Comparison of ENCODE assay signal across 38 cellular contexts in the genomic region with DNA sequence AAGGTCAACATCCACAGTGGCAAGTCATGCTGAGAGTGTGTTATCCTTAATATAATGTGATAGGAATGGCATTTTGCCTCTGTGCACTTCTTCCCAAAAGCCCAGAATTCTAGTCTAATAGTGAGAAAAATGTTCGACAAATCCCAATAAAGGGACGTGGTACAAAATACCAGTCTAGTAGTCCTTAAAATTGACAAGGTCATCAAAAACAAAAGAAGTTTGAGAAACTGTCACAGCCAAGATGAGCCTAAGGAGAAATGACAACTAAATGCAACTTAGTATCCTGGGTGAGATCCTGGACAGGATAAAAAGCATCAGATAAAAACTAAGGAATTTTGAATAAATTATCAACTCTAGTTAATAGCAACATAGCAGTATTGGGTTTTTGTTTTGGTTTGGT. TPM values are rescaled to one million over a fixed set of nuclear protein-coding genes. Genes with fewer than 3 reads are reported as not detected.
DNase-seq lines count a peak whose midpoint lies in the region; ATAC-seq, FAIRE-seq and TF ChIP-seq lines count a peak whose summit lies in the region.
"Had no signal": no experiment of that assay in that cellular context is flagged by ENCODE, and none has a peak within 500 bp of the region (broad histone marks: within the 10 kb centered on the region; RNA-seq: fewer than 3 reads in every experiment).

No MANE protein-coding gene starts in this region.

- H3K56ac ChIP-seq in IMR-90 (ENCODE audit: extremely low read depth, insufficient read depth, low read length): no peak overlapping the region

- no peak overlapping the region for H2AFZ ChIP-seq in HepG2 (ENCODE audit: low read length)
- H2AFZ ChIP-seq in IMR-90 (replicated peaks; ENCODE audit: low read length, poor library complexity): no peak overlapping the region
- no peak overlapping the region for H2AFZ ChIP-seq in K562 (ENCODE audit: low read depth, low read length)
- H2AFZ ChIP-seq in parathyroid adenoma: peak overlapping the region; percentile 2

- FAIRE-seq in HepG2 (lab: Jason Lieb, UNC): no peak
- no peak for FAIRE-seq in K562 (lab: Jason Lieb, UNC)
- FAIRE-seq: A204.1, A549, D721Med had no signal

- H3K36me3 ChIP-seq in HepG2 (replicated peaks in 1 of 2; ENCODE audit: control insufficient read depth in 1 of 2, insufficient read depth in 2 of 2, low read length in 2 of 2) (no peaks in the 10 kb centered on the region), right lobe of liver (no peaks in the 10 kb centered on the region), IMR-90 (ENCODE audit: control insufficient read depth, insufficient read depth, low read length) (no peaks in the 10 kb centered on the region), K562 (ENCODE audit: control insufficient read depth, insufficient read depth, low read length) (no peaks in the 10 kb centered on the region), parathyroid adenoma (ENCODE audit: control insufficient read depth, insufficient read depth, low read length) (no peaks in the 10 kb centered on the region)
- H3K36me3 ChIP-seq: BE2C; BLaER1; BLaER1 treated with 17β-estradiol and CSF1 and Interleukin-3, amounts not matched to agents 10 nM and 100 nM had no signal

- H3K9ac ChIP-seq in HepG2 (ENCODE audit: insufficient read depth, low read depth, low read length): no peak overlapping the region
- H3K9ac ChIP-seq in IMR-90 (ENCODE audit: low read depth, low read length): no peak overlapping the region
- H3K9ac ChIP-seq in K562 (ENCODE audit: insufficient read depth in 1 of 2, low read depth in 2 of 2, low read length in 2 of 2): no peak overlapping the region
- no peak overlapping the region for H3K9ac ChIP-seq in parathyroid adenoma
- H3K9ac ChIP-seq: BLaER1; BLaER1 treated with 17β-estradiol and CSF1 and Interleukin-3, amounts not matched to agents 10 nM and 100 nM had no signal

- no peak for TF ChIP-seq EP300 in HepG2 (IDR thresholded peaks at IDR 0.05; ENCODE audit: low read depth in 2 of 2, low read length in 2 of 2)
- TF ChIP-seq EP300 in HepG2 (CRISPR knock-in tag; IDR thresholded peaks at IDR 0.05; ENCODE audit: borderline replicate concordance): no peak
- TF ChIP-seq EP300 in K562 (IDR thresholded peaks at IDR 0.05; ENCODE audit: low read length): no peak

- H2BK5ac ChIP-seq in IMR-90 (ENCODE audit: low read depth, low read length, poor library complexity, severe bottlenecking): no peak overlapping the region

- H3K4me3 ChIP-seq in HepG2 (replicated peaks in 1 of 3; ENCODE audit: insufficient read depth in 1 of 3, low read depth in 2 of 3, low read length in 3 of 3) (no peak overlapping the region), right lobe of liver (no peak overlapping the region), IMR-90 (ENCODE audit: insufficient read depth, low read depth, low read length) (no peak overlapping the region), K562 (no peak overlapping the region), parathyroid adenoma (ENCODE audit: low read depth, low read length) (no peak overlapping the region)
- H3K4me3 ChIP-seq: A549; BLaER1; BLaER1 treated with 17β-estradiol and CSF1 and Interleukin-3, amounts not matched to agents 10 nM and 100 nM had no signal

- dilution Hi-C loops in IMR-90 (cut with HindIII; ENCODE audit: low sequenced_read_pairs, unreplicated experiment): no loop called here

- TF ChIP-seq POLR2A in HepG2 (IDR thresholded peaks at IDR 0.05; ENCODE audit: insufficient read depth in 1 of 2, low read depth in 2 of 2, low read length in 2 of 2): no peak
- TF ChIP-seq POLR2A in right lobe of liver (IDR thresholded peaks at IDR 0.05): no peak
- TF ChIP-seq POLR2A in IMR-90 (IDR thresholded peaks at IDR 0.05; ENCODE audit: low read depth, low read length): no peak
- TF ChIP-seq POLR2A in K562 (conservative IDR thresholded peaks at IDR 0.05): no peak

- TF ChIP-seq RAD21 in HepG2 (CRISPR knock-in tag; IDR thresholded peaks at IDR 0.05): no peak
- TF ChIP-seq RAD21 in IMR-90 (IDR thresholded peaks at IDR 0.05; ENCODE audit: low read length): no peak
- TF ChIP-seq RAD21 in K562 (CRISPR knock-in tag; conservative IDR thresholded peaks at IDR 0.05 in 1 of 2, IDR thresholded peaks at IDR 0.05 in 1 of 2): no peak

- H2AK9ac ChIP-seq in IMR-90 (replicated peaks; ENCODE audit: low read depth, low read length, poor library complexity): no peak overlapping the region

- H2BK20ac ChIP-seq in IMR-90 (ENCODE audit: low read depth, low read length): no peak overlapping the region

- H3K23ac ChIP-seq in IMR-90 (ENCODE audit: low read depth, low read length): no peak overlapping the region

- ATAC-seq in HepG2 (no peak), right lobe of liver (no peak), IMR-90 (ENCODE audit: low read depth) (no peak), K562 (no peak), GM21737 (IDR thresholded peaks at IDR 0.05; ENCODE audit: unreplicated experiment) (no peak)
- ATAC-seq: A549; CD8-positive, alpha-beta T cell had no signal

- H3K14ac ChIP-seq in IMR-90 (replicated peaks; ENCODE audit: low read depth, low read length): no peak overlapping the region

- in situ Hi-C loops in HepG2 (cut with HindIII; ENCODE audit: extremely low pct_ligation_motif_present, low pct_unique_long_range_greater_than_20kb): loop anchor here (25.0 kb wide), 2 partner anchors 532 to 1007 kb away; no protein-coding TSS in a partner anchor
- in situ Hi-C loops in IMR-90 (cut with MboI; ENCODE audit: low sequenced_read_pairs): no loop called here
- in situ Hi-C loops in K562 (cut with MboI): loop anchor here (10.0 to 25.0 kb wide), 2 partner anchors 754 to 1007 kb away; no protein-coding TSS in a partner anchor

- H2BK120ac ChIP-seq in IMR-90 (ENCODE audit: low read depth, low read length): no peak overlapping the region

- H3K79me2 ChIP-seq in HepG2 (ENCODE audit: insufficient read depth, low read length) (no peaks in the 10 kb centered on the region), K562 (ENCODE audit: control insufficient read depth, insufficient read depth, low read length) (no peaks in the 10 kb centered on the region), parathyroid adenoma (no peaks in the 10 kb centered on the region)

- H4K91ac ChIP-seq in IMR-90 (ENCODE audit: insufficient read depth, low read depth, low read length): no peak overlapping the region

- no peak overlapping the region for H4K5ac ChIP-seq in IMR-90 (ENCODE audit: low read depth, low read length)

- TF ChIP-seq CTCF in HepG2 (CRISPR knock-in tag; IDR thresholded peaks at IDR 0.05) (no peak), right lobe of liver (IDR thresholded peaks at IDR 0.05) (no peak), IMR-90 (conservative IDR thresholded peaks at IDR 0.05; ENCODE audit: low read depth, low read length) (no peak), K562 (IDR thresholded peaks at IDR 0.05 in 2 of 3, conservative IDR thresholded peaks at IDR 0.05 in 1 of 3; ENCODE audit: insufficient read depth in 2 of 3, low read depth in 1 of 3, low read length in 3 of 3) (no peak), parathyroid adenoma (IDR thresholded peaks at IDR 0.05) (no peak)

- intact Hi-C loops in HepG2 (cut with micrococcal nuclease; ENCODE audit: unreplicated experiment) (no loop called here), right lobe of liver (cut with DNase I) (loop anchor here in 1 of 2 donors (5.0 kb wide), 1 partner anchor 112 kb away; no protein-coding TSS in a partner anchor), IMR-90 (cut with micrococcal nuclease) (no loop called here), K562 (cut with micrococcal nuclease) (no loop called here)

- no peak overlapping the region for H4K8ac ChIP-seq in IMR-90 (ENCODE audit: low read depth in 2 of 2, low read length in 2 of 2)

- POLR2A ChIA-PET in HepG2 (lab: Yijun Ruan, JAX) (no interaction called here), IMR-90 (lab: Charles Lee; ENCODE audit: unreplicated experiment) (no interaction called here), K562 (lab: Yijun Ruan, JAX) (interaction anchor here (0.6 to 1.7 kb wide), 2 partner anchors 452 to 745 kb away, joined by 4 read pairs; no protein-coding TSS in a partner anchor)

- H3K4me2 ChIP-seq in HepG2 (ENCODE audit: low read depth, low read length) (no peak overlapping the region), IMR-90 (ENCODE audit: low read depth, low read length) (no peak overlapping the region), K562 (ENCODE audit: insufficient read depth, low read length) (no peak overlapping the region), parathyroid adenoma (ENCODE audit: low read length) (no peak overlapping the region)
- H3K4me2 ChIP-seq: A549; BLaER1; BLaER1 treated with 17β-estradiol and CSF1 and Interleukin-3, amounts not matched to agents 10 nM and 100 nM had no signal

- no peak for DNase-seq in HepG2 (ENCODE audit: low spot score)
- no peak for DNase-seq in right lobe of liver
- DNase-seq in IMR-90: no peak
- DNase-seq in K562 (ENCODE audit: extremely low read depth in 1 of 4, low spot score in 3 of 4): no peak
- DNase-seq in ureter (ENCODE audit: low spot score): no peak
- no peak for DNase-seq in iPS-NIHi11 (ENCODE audit: low spot score)
- DNase-seq: 8988T; ACHN; AML-193; BE2C; C1 segment of cervical spinal cord; Caco-2; Calu3; CD4-positive, alpha-beta memory T cell; CD4-positive, alpha-beta T cell; CD4-positive, CD25-positive, alpha-beta regulatory T cell; CD8-positive, alpha-beta memory T cell; CD8-positive, alpha-beta T cell; COR-L47; DMS 273 treated with DMSO at 0.1 percent for 48 hours; DMS153; DMS53; DMS79; DMS79 treated with DMSO at 0.1 percent for 48 hours; DND-41; EL had no signal

- no peak overlapping the region for H3K18ac ChIP-seq in IMR-90 (ENCODE audit: low read depth, low read length)

- no peak overlapping the region for H3K4ac ChIP-seq in IMR-90 (ENCODE audit: low read depth, low read length)

- H3K27ac ChIP-seq in HepG2 (ENCODE audit: extremely low read length, insufficient read depth, low read length) (no peak overlapping the region), right lobe of liver (no peak overlapping the region), IMR-90 (ENCODE audit: insufficient read depth, low read length) (no peak overlapping the region), K562 (ENCODE audit: extremely low read depth, low read depth, low read length) (no peak overlapping the region), parathyroid adenoma (no peak overlapping the region)
- H3K27ac ChIP-seq: 22Rv1; A549; BLaER1; BLaER1 treated with 17β-estradiol and CSF1 and Interleukin-3, amounts not matched to agents 10 nM and 100 nM; C4-2B had no signal

- WGBS in HepG2 (ENCODE audit: low lambda C conversion rate): 2% methylated on average over 2 of the region's 2 CpGs
- 43% methylated on average over 2 of the region's 2 CpGs for WGBS in right lobe of liver (ENCODE audit: insufficient coverage, low coverage, low lambda C conversion rate, missing lambda C conversion rate)
- WGBS in IMR-90 (ENCODE audit: extremely low coverage in 2 of 2, insufficient read length in 1 of 2), 2 experiments: no CpG with 5 or more reads among the region's 2 CpGs
- WGBS in K562 (ENCODE audit: insufficient coverage, low coverage, missing lambda C conversion rate): 2% methylated on average over 2 of the region's 2 CpGs

- no peak overlapping the region for H2AK5ac ChIP-seq in IMR-90 (ENCODE audit: low read depth, low read length)

- BruUV-seq in HepG2 (replicated peaks; lab: Mats Ljungman, UMichigan) (no TSS peak), IMR-90 (replicated peaks; lab: Mats Ljungman, UMichigan) (no TSS peak), K562 (replicated peaks; lab: Mats Ljungman, UMichigan) (no TSS peak)

- no peaks in the 10 kb centered on the region for H3K79me1 ChIP-seq in IMR-90 (ENCODE audit: low read depth in 1 of 2, low read length in 2 of 2)

- H4K20me1 ChIP-seq in HepG2 (ENCODE audit: insufficient read depth, low read length): no peaks in the 10 kb centered on the region
- no peaks in the 10 kb centered on the region for H4K20me1 ChIP-seq in IMR-90 (ENCODE audit: insufficient read depth, low read length)
- H4K20me1 ChIP-seq in K562 (replicated peaks; ENCODE audit: control insufficient read depth, insufficient read depth, low read length): no peaks in the 10 kb centered on the region
- H4K20me1 ChIP-seq: BLaER1; BLaER1 treated with 17β-estradiol and CSF1 and Interleukin-3, amounts not matched to agents 10 nM and 100 nM had no signal

- CTCF ChIA-PET in HepG2 (lab: Yijun Ruan, JAX; ENCODE audit: low intra/inter-chr PET ratio, low total read pairs): no interaction called here
- CTCF ChIA-PET in IMR-90 (lab: Yijun Ruan, JAX): no interaction called here
- CTCF ChIA-PET in K562 (lab: Yijun Ruan, JAX; ENCODE audit: low intra/inter-chr PET ratio): no interaction called here

- H3K27me3 ChIP-seq in HepG2 (ENCODE audit: control insufficient read depth in 1 of 2, insufficient read depth in 2 of 2, low read length in 2 of 2) (no peaks in the 10 kb centered on the region), right lobe of liver (no peaks in the 10 kb centered on the region), IMR-90 (ENCODE audit: control insufficient read depth, insufficient read depth, low read length) (0 out of 2 replicates have a peak, but pooled peaks cover 2% of the 10 kb centered on the region), K562 (ENCODE audit: control insufficient read depth in 2 of 2, insufficient read depth in 2 of 2, low read length in 2 of 2) (peaks cover 0 to 4% of the 10 kb centered on the region in 2 experiments; a peak in 2 of 5 replicates), parathyroid adenoma (ENCODE audit: control insufficient read depth, insufficient read depth, low read length) (no peaks in the 10 kb centered on the region)
- H3K27me3 ChIP-seq: BLaER1; BLaER1 treated with 17β-estradiol and CSF1 and Interleukin-3, amounts not matched to agents 10 nM and 100 nM had no signal

- no peaks in the 10 kb centered on the region for H3K4me1 ChIP-seq in HepG2 (ENCODE audit: insufficient read depth, low read length)
- no peaks in the 10 kb centered on the region for H3K4me1 ChIP-seq in right lobe of liver
- no peaks in the 10 kb centered on the region for H3K4me1 ChIP-seq in IMR-90 (ENCODE audit: control insufficient read depth, insufficient read depth, low read length)
- H3K4me1 ChIP-seq in K562 (replicated peaks in 1 of 2; ENCODE audit: control insufficient read depth in 2 of 2, insufficient read depth in 2 of 2, low read length in 2 of 2): no peaks in the 10 kb centered on the region
- H3K4me1 ChIP-seq in parathyroid adenoma: peaks cover 4% of the 10 kb centered on the region
- H3K4me1 ChIP-seq: A549; BE2C; BLaER1; BLaER1 treated with 17β-estradiol and CSF1 and Interleukin-3, amounts not matched to agents 10 nM and 100 nM; Caco-2 had no signal

- no peak overlapping the region for H2BK15ac ChIP-seq in IMR-90 (ENCODE audit: low read depth, low read length)

- H3K9me3 ChIP-seq in HepG2 (ENCODE audit: low read length) (no peaks in the 10 kb centered on the region), right lobe of liver (no peaks in the 10 kb centered on the region), IMR-90 (ENCODE audit: control insufficient read depth, insufficient read depth, low read length) (no peaks in the 10 kb centered on the region), K562 (replicated peaks; ENCODE audit: control insufficient read depth, insufficient read depth, low read depth, low read length) (no peaks in the 10 kb centered on the region), parathyroid adenoma (ENCODE audit: control insufficient read depth, low read length) (no peaks in the 10 kb centered on the region)
- H3K9me3 ChIP-seq: A549; BE2C; BLaER1; BLaER1 treated with 17β-estradiol and CSF1 and Interleukin-3, amounts not matched to agents 10 nM and 100 nM; Caco-2 had no signal

- no peaks in the 10 kb centered on the region for H3K9me1 ChIP-seq in IMR-90 (ENCODE audit: insufficient read depth, low read length)
- H3K9me1 ChIP-seq in K562 (ENCODE audit: control insufficient read depth, insufficient read depth, low read length): no peaks in the 10 kb centered on the region

RNA-seq across cellular contexts. Expression of a gene that starts 14.4 kb away (rescaled TPM):
- total RNA-seq in HepG2 (2016; rRNA removed; fragmentation: Illumina TruSeq; extraction: Trizol) (0.07 TPM in 1 of 2 replicates, not detected in the other), right lobe of liver (1 to 10 TPM in 2 of 6 experiments, under 1 TPM in 4; 0.06 to 1.3 (median 0.61) TPM), IMR-90 (2012; rRNA removed) (under 0.01 TPM in 1 of 2 replicates, not detected in the other), K562 (2014; rRNA removed) (not detected in 2 replicates), K562 (2014; rRNA removed; fragmentation: Illumina TruSeq; extraction: Trizol) (not detected in 2 replicates), K562 (2015; rRNA removed; fragmentation: Illumina TruSeq; extraction: Trizol) (0.14 and 0.23 TPM in 2 replicates), K562 (2021) (0.07 and 0.20 TPM in 2 replicates), ureter (2.1 TPM)
- not detected in 2 replicates for total RNA-seq in HepG2 (2016; cell fraction: cytosol; rRNA removed; fragmentation: Illumina TruSeq; extraction: Trizol; ENCODE audit: low read depth)
- 0.30 TPM in 1 of 2 replicates, not detected in the other for total RNA-seq in HepG2 (2016; cell fraction: insoluble cytoplasmic fraction; rRNA removed; fragmentation: Illumina TruSeq; extraction: Trizol)
- not detected in 2 replicates for total RNA-seq in HepG2 (2016; cell fraction: membrane; rRNA removed; fragmentation: Illumina TruSeq; extraction: Trizol)
- total RNA-seq in HepG2 (2016; cell fraction: nucleus; rRNA removed; fragmentation: Illumina TruSeq; extraction: Trizol): 0.38 and 0.53 TPM in 2 replicates
- polyA plus RNA-seq in HepG2 (2011; rRNA removed) (0.01 and 0.07 TPM in 2 replicates), IMR-90 (2012; rRNA removed) (0.03 TPM in 1 of 2 replicates, not detected in the other), K562 (2011; rRNA removed) (0.03 and 0.09 TPM in 2 replicates), K562 (2014; fragmentation: Illumina TruSeq; extraction: Trizol) (not detected in 2 replicates), K562 (2014; fragmentation: Nextera tagmentation; extraction: Ambion mirVana) (not detected), K562 (2014; rRNA removed) (not detected in 2 replicates)
- 0.04 TPM in 2 replicates for polyA plus RNA-seq in HepG2 (2011; cell fraction: cytosol; rRNA removed)
- 0.43 and 0.45 TPM in 2 replicates for polyA plus RNA-seq in HepG2 (2011; cell fraction: nucleus; rRNA removed)
- polyA plus RNA-seq in HepG2 (2012): 0.11 and 0.17 TPM in 2 replicates
- not detected in 2 replicates for polyA plus RNA-seq in HepG2 (2016; cell fraction: cytosol; fragmentation: Illumina TruSeq; extraction: Trizol; ENCODE audit: low read depth)
- polyA plus RNA-seq in HepG2 (2016; cell fraction: insoluble cytoplasmic fraction; fragmentation: Illumina TruSeq; extraction: Trizol; ENCODE audit: low read depth): not detected in 2 replicates
- not detected in 2 replicates for polyA plus RNA-seq in HepG2 (2016; cell fraction: membrane; fragmentation: Illumina TruSeq; extraction: Trizol; ENCODE audit: low read depth)
- not detected in 2 replicates for polyA plus RNA-seq in HepG2 (2016; cell fraction: nucleus; fragmentation: Illumina TruSeq; extraction: Trizol; ENCODE audit: insufficient read depth, low read depth)
- polyA minus RNA-seq in HepG2 (2011; rRNA and poly(A)+ RNA removed; ENCODE audit: low replicate concordance): 0.20 TPM in 1 of 2 replicates, not detected in the other
- not detected in 2 replicates for polyA minus RNA-seq in HepG2 (2011; cell fraction: cytosol; rRNA and poly(A)+ RNA removed)
- 0.90 and 1.9 TPM in 2 replicates for polyA minus RNA-seq in HepG2 (2011; cell fraction: nucleus; rRNA and poly(A)+ RNA removed)
- polyA plus RNA-seq in IMR-90 (2012; cell fraction: cytosol; rRNA removed): 0.01 TPM in 1 of 2 replicates, not detected in the other
- polyA plus RNA-seq in IMR-90 (2012; cell fraction: nucleus; rRNA removed; ENCODE audit: low replicate concordance): 0.01 and 0.07 TPM in 2 replicates
- total RNA-seq in K562 (2011; cell fraction: chromatin; rRNA removed; ENCODE audit: low replicate concordance): 0.72 TPM in 1 of 2 replicates, not detected in the other
- total RNA-seq in K562 (2011; cell fraction: nucleolus; rRNA removed): not detected in 2 replicates
- not detected in 2 replicates for total RNA-seq in K562 (2011; cell fraction: nucleoplasm; rRNA removed)
- 0.15 TPM in 1 of 2 replicates, not detected in the other for polyA plus RNA-seq in K562 (2011; cell fraction: cytosol; rRNA removed)
- polyA plus RNA-seq in K562 (2011; cell fraction: nucleus; rRNA removed): 0.18 and 0.23 TPM in 2 replicates
- 0.11 TPM in 1 of 2 replicates, not detected in the other for polyA plus RNA-seq in K562 (2012)
- polyA minus RNA-seq in K562 (2011; rRNA and poly(A)+ RNA removed): not detected in 2 replicates
- not detected in 2 replicates for polyA minus RNA-seq in K562 (2011; cell fraction: cytosol; rRNA and poly(A)+ RNA removed)
- 0.33 TPM in 1 of 2 replicates, not detected in the other for polyA minus RNA-seq in K562 (2011; cell fraction: nucleus; rRNA and poly(A)+ RNA removed)
- total RNA-seq: A172, A673, Daoy had no signal
- polyA plus RNA-seq: CD4-positive, CD25-positive, alpha-beta regulatory T cell; CD8-positive, alpha-beta memory T cell had no signal

RNA-seq across cellular contexts. Expression of a gene that starts 23.9 kb away (rescaled TPM):
- total RNA-seq in HepG2 (2016; rRNA removed; fragmentation: Illumina TruSeq; extraction: Trizol): 78.5 and 126 TPM in 2 replicates
- 9.3 and 9.5 TPM in 2 replicates for total RNA-seq in HepG2 (2016; cell fraction: cytosol; rRNA removed; fragmentation: Illumina TruSeq; extraction: Trizol; ENCODE audit: low read depth)
- 86.2 and 135 TPM in 2 replicates for total RNA-seq in HepG2 (2016; cell fraction: insoluble cytoplasmic fraction; rRNA removed; fragmentation: Illumina TruSeq; extraction: Trizol)
- 25.3 and 28.9 TPM in 2 replicates for total RNA-seq in HepG2 (2016; cell fraction: membrane; rRNA removed; fragmentation: Illumina TruSeq; extraction: Trizol)
- 82.4 and 87.3 TPM in 2 replicates for total RNA-seq in HepG2 (2016; cell fraction: nucleus; rRNA removed; fragmentation: Illumina TruSeq; extraction: Trizol)
- 17.2 and 26.7 TPM in 2 replicates for polyA plus RNA-seq in HepG2 (2011; rRNA removed)
- polyA plus RNA-seq in HepG2 (2011; cell fraction: cytosol; rRNA removed): 9.0 and 12.6 TPM in 2 replicates
- polyA plus RNA-seq in HepG2 (2011; cell fraction: nucleus; rRNA removed): 15.9 and 23.5 TPM in 2 replicates
- polyA plus RNA-seq in HepG2 (2012): 21.7 and 36.9 TPM in 2 replicates
- polyA plus RNA-seq in HepG2 (2016; cell fraction: cytosol; fragmentation: Illumina TruSeq; extraction: Trizol; ENCODE audit: low read depth): 3.8 and 5.4 TPM in 2 replicates
- 72.5 and 74.2 TPM in 2 replicates for polyA plus RNA-seq in HepG2 (2016; cell fraction: insoluble cytoplasmic fraction; fragmentation: Illumina TruSeq; extraction: Trizol; ENCODE audit: low read depth)
- 9.9 and 10.3 TPM in 2 replicates for polyA plus RNA-seq in HepG2 (2016; cell fraction: membrane; fragmentation: Illumina TruSeq; extraction: Trizol; ENCODE audit: low read depth)
- 56.4 and 65.4 TPM in 2 replicates for polyA plus RNA-seq in HepG2 (2016; cell fraction: nucleus; fragmentation: Illumina TruSeq; extraction: Trizol; ENCODE audit: insufficient read depth, low read depth)
- polyA minus RNA-seq in HepG2 (2011; rRNA and poly(A)+ RNA removed; ENCODE audit: low replicate concordance): 72.8 and 125 TPM in 2 replicates
- 48.7 and 54.7 TPM in 2 replicates for polyA minus RNA-seq in HepG2 (2011; cell fraction: cytosol; rRNA and poly(A)+ RNA removed)
- polyA minus RNA-seq in HepG2 (2011; cell fraction: nucleus; rRNA and poly(A)+ RNA removed): 104 and 132 TPM in 2 replicates
- 10 to 100 TPM; 29.2 to 45.5 (median 31.6) TPM for total RNA-seq in right lobe of liver
- total RNA-seq in IMR-90 (2012; rRNA removed): 73.7 and 95.5 TPM in 2 replicates
- polyA plus RNA-seq in IMR-90 (2012; rRNA removed): 15.0 and 17.8 TPM in 2 replicates
- 1.9 and 7.1 TPM in 2 replicates for polyA plus RNA-seq in IMR-90 (2012; cell fraction: cytosol; rRNA removed)
- 3.5 and 13.6 TPM in 2 replicates for polyA plus RNA-seq in IMR-90 (2012; cell fraction: nucleus; rRNA removed; ENCODE audit: low replicate concordance)
- 56.4 and 233 TPM in 2 replicates for total RNA-seq in K562 (2011; cell fraction: chromatin; rRNA removed; ENCODE audit: low replicate concordance)
- total RNA-seq in K562 (2011; cell fraction: nucleolus; rRNA removed): 23.2 and 36.5 TPM in 2 replicates
- 41.7 and 99.9 TPM in 2 replicates for total RNA-seq in K562 (2011; cell fraction: nucleoplasm; rRNA removed)
- total RNA-seq in K562 (2014; rRNA removed): 82.5 and 115 TPM in 2 replicates
- 125 and 154 TPM in 2 replicates for total RNA-seq in K562 (2014; rRNA removed; fragmentation: Illumina TruSeq; extraction: Trizol)
- total RNA-seq in K562 (2015; rRNA removed; fragmentation: Illumina TruSeq; extraction: Trizol): 124 and 127 TPM in 2 replicates
- total RNA-seq in K562 (2021): 84.0 and 94.7 TPM in 2 replicates
- 57.6 and 74.7 TPM in 2 replicates for polyA plus RNA-seq in K562 (2011; rRNA removed)
- polyA plus RNA-seq in K562 (2011; cell fraction: cytosol; rRNA removed): 10.5 and 18.5 TPM in 2 replicates
- polyA plus RNA-seq in K562 (2011; cell fraction: nucleus; rRNA removed): 40.5 and 65.5 TPM in 2 replicates
- 41.0 and 42.7 TPM in 2 replicates for polyA plus RNA-seq in K562 (2012)
- 77.8 and 109 TPM in 2 replicates for polyA plus RNA-seq in K562 (2014; fragmentation: Illumina TruSeq; extraction: Trizol)
- 10 to 100 TPM; 19.7 to 30.8 TPM for polyA plus RNA-seq in K562 (2014; fragmentation: Nextera tagmentation; extraction: Ambion mirVana)
- polyA plus RNA-seq in K562 (2014; rRNA removed): 65.8 and 70.4 TPM in 2 replicates
- 223 and 233 TPM in 2 replicates for polyA minus RNA-seq in K562 (2011; rRNA and poly(A)+ RNA removed)
- 48.7 and 78.7 TPM in 2 replicates for polyA minus RNA-seq in K562 (2011; cell fraction: cytosol; rRNA and poly(A)+ RNA removed)
- 70.0 and 122 TPM in 2 replicates for polyA minus RNA-seq in K562 (2011; cell fraction: nucleus; rRNA and poly(A)+ RNA removed)
- 84.9 TPM for total RNA-seq in ureter
